In genomic region chr4:1556541-1557220, GRCh38 we compare ENCODE assay signal across 28 cellular contexts.
DNase-seq lines count a peak whose midpoint lies in the region; ATAC-seq and TF ChIP-seq lines count a peak whose summit lies in the region.
"Had no signal": no experiment of that assay in that cellular context is flagged by ENCODE, and none has a peak within 500 bp of the region (broad histone marks: within the 10 kb centered on the region; RNA-seq: fewer than 3 reads in every experiment).

No MANE protein-coding gene starts in this region.

- no peaks in the 10 kb centered on the region for H3K36me3 Mint-ChIP-seq in stimulated activated memory B cell treated with anti-CD40 and anti-IgM and Interleukin-4, amounts not matched to agents 10 μg/mL and 1 μg/mL and 100 μg/mL, for 72 hours
- H3K36me3 Mint-ChIP-seq: T-cell had no signal

- no peak overlapping the region for H4K91ac ChIP-seq in trophoblast cell (ENCODE audit: low read depth, low read length)

- H3K36me3 ChIP-seq in hepatocyte (replicated peaks; ENCODE audit: insufficient read depth, low read depth): no peaks in the 10 kb centered on the region
- no peaks in the 10 kb centered on the region for H3K36me3 ChIP-seq in trophoblast cell (ENCODE audit: control insufficient read depth in 1 of 2, insufficient read depth in 2 of 2, low read length in 2 of 2)
- H3K36me3 ChIP-seq: BE2C, cardiac muscle cell, gastrocnemius medialis, neutrophil, prostate gland, upper lobe of left lung had no signal

- no peaks in the 10 kb centered on the region for H3K79me1 ChIP-seq in trophoblast cell (ENCODE audit: low read length)

- no peak overlapping the region for H4K8ac ChIP-seq in trophoblast cell (ENCODE audit: low read depth, low read length)

- H2BK120ac ChIP-seq in trophoblast cell (ENCODE audit: insufficient read depth, low read length, poor library complexity): no peak overlapping the region

- WGBS in hepatocyte (ENCODE audit: low lambda C conversion rate, missing lambda C conversion rate): 32% methylated on average over 23 of the region's 31 CpGs
- no CpG with 5 or more reads among the region's 31 CpGs for WGBS in trophoblast cell (ENCODE audit: extremely low coverage, insufficient coverage, insufficient read length)

- H3K4me3 Mint-ChIP-seq in stimulated activated memory B cell treated with anti-CD40 and anti-IgM and Interleukin-4, amounts not matched to agents 10 μg/mL and 1 μg/mL and 100 μg/mL, for 72 hours: no peak overlapping the region
- H3K4me3 Mint-ChIP-seq: activated CD8-positive, alpha-beta T cell treated with anti-CD3 and anti-CD28 coated beads, Interleukin-2, amount 10 ng/mL, durations not matched to agents 7 days and 5 days; activated T-cell treated with anti-CD3 and anti-CD28 coated beads, Interleukin-2, amount 50 U/mL, for 24 hours; T-cell had no signal

- H3K4me2 ChIP-seq in hepatocyte (peak overlapping the region; percentile 51), trophoblast cell (ENCODE audit: low read length) (no peak overlapping the region)

- H2BK5ac ChIP-seq in trophoblast cell (ENCODE audit: low read depth, low read length, poor library complexity): no peak overlapping the region

- intact Hi-C loops in head of caudate nucleus (cut with DNase I): no loop called here

- H3K27ac ChIP-seq in hepatocyte: no peak overlapping the region
- no peak overlapping the region for H3K27ac ChIP-seq in trophoblast cell (ENCODE audit: low read depth, low read length)
- H3K27ac ChIP-seq: cardiac muscle cell, gastrocnemius medialis, neutrophil, prostate gland, upper lobe of left lung had no signal

- peaks cover 83% of the 10 kb centered on the region for H3K27me3 Mint-ChIP-seq in stimulated activated memory B cell treated with anti-CD40 and anti-IgM and Interleukin-4, amounts not matched to agents 10 μg/mL and 1 μg/mL and 100 μg/mL, for 72 hours

- peak; percentile 57 for DNase-seq in NCI-H82 (lab: John Stamatoyannopoulos, UW)
- DNase-seq in NCI-H82 treated with DMSO at 0.1 percent for 48 hours (lab: John Stamatoyannopoulos, UW; ENCODE audit: unreplicated experiment): no peak
- peak; percentile 30 for DNase-seq in NAMALWA (ENCODE audit: low spot score)
- DNase-seq in hepatocyte (ENCODE audit: low spot score): no peak
- DNase-seq in head of caudate nucleus: no peak
- DNase-seq in trophoblast cell: no peak
- DNase-seq: activated CD4-positive, alpha-beta T cell treated with anti-CD3 and anti-CD28 coated beads for 1 hour; activated CD8-positive, alpha-beta T cell treated with anti-CD3 and anti-CD28 coated beads, Interleukin-2, amount 10 ng/mL, durations not matched to agents 7 days and 5 days; activated naive CD4-positive, alpha-beta T cell; activated T-cell treated with anti-CD3 and anti-CD28 coated beads, Interleukin-2, amount 50 U/mL, for 24 hours; BE2C; gastrocnemius medialis; kidney glomerular epithelial cell; NCI-H1048; NCI-H187; NCI-H446 treated with DMSO at 0.1 percent for 48 hours; SIG-M5; stimulated activated CD4-positive, alpha-beta T cell treated with anti-CD3 and anti-CD28 coated beads, Interleukin-15, amount 100 ng/mL, for 24 hours; T-cell had no signal

- H3K9me2 ChIP-seq in hepatocyte (replicated peaks; ENCODE audit: insufficient read depth): no peaks in the 10 kb centered on the region

- H3K9me3 ChIP-seq in hepatocyte (ENCODE audit: low read depth) (no peaks in the 10 kb centered on the region), trophoblast cell (ENCODE audit: insufficient read depth, low read depth, low read length) (no peaks in the 10 kb centered on the region)
- H3K9me3 ChIP-seq: BE2C, gastrocnemius medialis, neutrophil, prostate gland, upper lobe of left lung had no signal

- H3K4me1 ChIP-seq in hepatocyte (ENCODE audit: insufficient read depth): no peaks in the 10 kb centered on the region
- no peaks in the 10 kb centered on the region for H3K4me1 ChIP-seq in trophoblast cell (ENCODE audit: control insufficient read depth in 1 of 2, insufficient read depth in 2 of 2, low read length in 2 of 2)
- H3K4me1 ChIP-seq: BE2C, gastrocnemius medialis, upper lobe of left lung had no signal

- H4K20me1 ChIP-seq in hepatocyte (ENCODE audit: insufficient read depth, poor library complexity, severe bottlenecking): no peaks in the 10 kb centered on the region

- no peak overlapping the region for H4K12ac ChIP-seq in trophoblast cell (ENCODE audit: low read depth, low read length)

- H3K79me2 ChIP-seq in hepatocyte: no peaks in the 10 kb centered on the region
- no peaks in the 10 kb centered on the region for H3K79me2 ChIP-seq in trophoblast cell (ENCODE audit: control insufficient read depth, insufficient read depth, low read length, poor library complexity)

- no peak overlapping the region for H2AK5ac ChIP-seq in trophoblast cell (ENCODE audit: low read length)

- no peak overlapping the region for H3K9ac ChIP-seq in trophoblast cell (ENCODE audit: low read length)

- H3K4me1 Mint-ChIP-seq in stimulated activated memory B cell treated with anti-CD40 and anti-IgM and Interleukin-4, amounts not matched to agents 10 μg/mL and 1 μg/mL and 100 μg/mL, for 72 hours: peaks cover 10% of the 10 kb centered on the region
- H3K4me1 Mint-ChIP-seq: T-cell had no signal

- H2AFZ ChIP-seq in hepatocyte (no peak overlapping the region), trophoblast cell (ENCODE audit: insufficient read depth, low read length, poor library complexity) (no peak overlapping the region)

- no peak overlapping the region for H3K4me3 ChIP-seq in hepatocyte
- H3K4me3 ChIP-seq in trophoblast cell (ENCODE audit: low read depth, low read length): no peak overlapping the region
- H3K4me3 ChIP-seq: cardiac muscle cell, gastrocnemius medialis, GM12878, prostate gland, upper lobe of left lung had no signal

- H3K4ac ChIP-seq in trophoblast cell (ENCODE audit: low read depth, low read length): no peak overlapping the region

- H2BK12ac ChIP-seq in trophoblast cell (ENCODE audit: low read length): no peak overlapping the region

- H3K27me3 ChIP-seq in hepatocyte (peaks cover 7% of the 10 kb centered on the region), trophoblast cell (ENCODE audit: insufficient read depth, low read length) (no peaks in the 10 kb centered on the region)

- no peaks in the 10 kb centered on the region for H3K9me3 Mint-ChIP-seq in stimulated activated memory B cell treated with anti-CD40 and anti-IgM and Interleukin-4, amounts not matched to agents 10 μg/mL and 1 μg/mL and 100 μg/mL, for 72 hours
- H3K9me3 Mint-ChIP-seq: activated T-cell treated with anti-CD3 and anti-CD28 coated beads, Interleukin-2, amount 50 U/mL, for 24 hours; T-cell had no signal

- ATAC-seq in stimulated activated memory B cell treated with anti-CD40 and anti-IgM and Interleukin-4, amounts not matched to agents 10 μg/mL and 1 μg/mL and 100 μg/mL, for 72 hours: peak; percentile 56
- ATAC-seq in GM19023 (IDR thresholded peaks at IDR 0.05; ENCODE audit: unreplicated experiment): no peak
- ATAC-seq: activated CD8-positive, alpha-beta T cell treated with anti-CD3 and anti-CD28 coated beads, Interleukin-2, amount 10 ng/mL, durations not matched to agents 7 days and 5 days; gastrocnemius medialis; GM12878; HCT116; Panc1 had no signal

- no peak for TF ChIP-seq CTCF in hepatocyte (IDR thresholded peaks at IDR 0.05; ENCODE audit: poor library complexity)

- H3K14ac ChIP-seq in trophoblast cell (ENCODE audit: low read length): no peak overlapping the region

- H3K27ac Mint-ChIP-seq in stimulated activated memory B cell treated with anti-CD40 and anti-IgM and Interleukin-4, amounts not matched to agents 10 μg/mL and 1 μg/mL and 100 μg/mL, for 72 hours: no peak overlapping the region
- H3K27ac Mint-ChIP-seq: activated CD8-positive, alpha-beta T cell treated with anti-CD3 and anti-CD28 coated beads, Interleukin-2, amount 10 ng/mL, durations not matched to agents 7 days and 5 days; activated T-cell treated with anti-CD3 and anti-CD28 coated beads, Interleukin-2, amount 50 U/mL, for 24 hours; T-cell had no signal

- no peak overlapping the region for H3K23ac ChIP-seq in trophoblast cell (ENCODE audit: low read length)

- H3K18ac ChIP-seq in trophoblast cell (ENCODE audit: low read length): no peak overlapping the region

Comparison
In these comparisons a context has a peak if more than half of its experiments do, and no peak if none do; other contexts are left out.
1. DNase-seq: peak in NCI-H82 (single experiment) and NAMALWA (single experiment); none in NCI-H82 treated with DMSO at 0.1 percent for 48 hours (single experiment), hepatocyte (single experiment), head of caudate nucleus (0 of 42) and trophoblast cell (0 of 2).